24 cellular contexts compared by ENCODE assay signal in genomic region chr14:79473676-79474075, GRCh38.
DNase-seq lines count a peak whose midpoint lies in the region; ATAC-seq and TF ChIP-seq lines count a peak whose summit lies in the region.
"Had no signal": no experiment of that assay in that cellular context is flagged by ENCODE, and none has a peak within 500 bp of the region (broad histone marks: within the 10 kb centered on the region; RNA-seq: fewer than 3 reads in every experiment).

No MANE protein-coding gene starts in this region.

- H3K9me2 ChIP-seq in neural cell (ENCODE audit: insufficient read depth, low read length), result no peaks in the 10 kb centered on the region

- no peak overlapping the region for H3K4me2 ChIP-seq in neural cell (ENCODE audit: low read length)
- H3K4me2 ChIP-seq: BLaER1 treated with 17β-estradiol and CSF1 and Interleukin-3, amounts not matched to agents 10 nM and 100 nM had no signal

- H3K27me3 ChIP-seq in neural cell (ENCODE audit: insufficient read depth, low read depth, low read length), result no peaks in the 10 kb centered on the region
- H3K27me3 ChIP-seq: BLaER1 treated with 17β-estradiol and CSF1 and Interleukin-3, amounts not matched to agents 10 nM and 100 nM; SJSA1 had no signal

- no peaks in the 10 kb centered on the region for H4K20me1 ChIP-seq in neural cell (ENCODE audit: insufficient read depth)
- H4K20me1 ChIP-seq: BLaER1 treated with 17β-estradiol and CSF1 and Interleukin-3, amounts not matched to agents 10 nM and 100 nM had no signal

- H3K9me3 ChIP-seq in neural cell (ENCODE audit: low read length), result no peaks in the 10 kb centered on the region
- H3K9me3 ChIP-seq: BLaER1 treated with 17β-estradiol and CSF1 and Interleukin-3, amounts not matched to agents 10 nM and 100 nM; SJSA1 had no signal

- no peak overlapping the region for H3K27ac ChIP-seq in neural cell (ENCODE audit: low read length)
- H3K27ac ChIP-seq: BLaER1 treated with 17β-estradiol and CSF1 and Interleukin-3, amounts not matched to agents 10 nM and 100 nM; HL-60; SJSA1 had no signal

- H3K4me3 ChIP-seq in neural cell (ENCODE audit: low read length), result peak overlapping the region; percentile 20
- H3K4me3 ChIP-seq: BLaER1 treated with 17β-estradiol and CSF1 and Interleukin-3, amounts not matched to agents 10 nM and 100 nM; GM12878; SJSA1 had no signal

- DNase-seq in G401 (ENCODE audit: low spot score) (peak; percentile 86), NCI-H2227 treated with DMSO at 0.1 percent for 48 hours (lab: John Stamatoyannopoulos, UW) (peak; percentile 50), cerebellum (ENCODE audit: low spot score) (peak; percentile 51), SW 1271 (lab: John Stamatoyannopoulos, UW) (no peak)
- DNase-seq in activated effector memory CD4-positive, alpha-beta T cell treated with anti-CD3 and anti-CD28 coated beads, Interleukin-2, amount 50 U/mL, for 16 hours, result no peak
- DNase-seq: CD4-positive, alpha-beta T cell; DMS53; GDM1; Karpas-422; NCI-H1092; NCI-H1417 treated with DMSO at 0.1 percent for 48 hours; NCI-H1694 treated with DMSO at 0.1 percent for 48 hours; NCI-H2081; NCI-H526 treated with DMSO at 0.1 percent for 48 hours; Right ventricle myocardium superior; RPMI8226; T-cell had no signal

- H2AFZ ChIP-seq in neural cell (ENCODE audit: low read depth, low read length), result no peak overlapping the region

- no peaks in the 10 kb centered on the region for H3F3A ChIP-seq in neural cell (ENCODE audit: insufficient read depth, low read length, poor library complexity, severe bottlenecking)

- no peak for TF ChIP-seq RAD21 in neural cell (conservative IDR thresholded peaks at IDR 0.05)

- H3K36me3 ChIP-seq in neural cell (ENCODE audit: insufficient read depth, low read length), result peaks cover 3% of the 10 kb centered on the region
- H3K36me3 ChIP-seq: BLaER1 treated with 17β-estradiol and CSF1 and Interleukin-3, amounts not matched to agents 10 nM and 100 nM; SJSA1 had no signal

- ATAC-seq in GM21717 (IDR thresholded peaks at IDR 0.05; ENCODE audit: unreplicated experiment), result no peak
- ATAC-seq: GM12878, HCT116, T-cell had no signal

- no peak for TF ChIP-seq EP300 in neural cell (conservative IDR thresholded peaks at IDR 0.05; ENCODE audit: poor library complexity, severe bottlenecking)

- TF ChIP-seq CTCF in neural cell (IDR thresholded peaks at IDR 0.05; ENCODE audit: poor library complexity, severe bottlenecking), result no peak

- in situ Hi-C loops in G401 (cut with HindIII; ENCODE audit: low sequenced_read_pairs), result no loop called here

- H3K9ac ChIP-seq in neural cell (ENCODE audit: low read length), result no peak overlapping the region
- H3K9ac ChIP-seq: BLaER1 treated with 17β-estradiol and CSF1 and Interleukin-3, amounts not matched to agents 10 nM and 100 nM had no signal

- peaks cover 9% of the 10 kb centered on the region for H3K79me2 ChIP-seq in neural cell (replicated peaks; ENCODE audit: insufficient read depth, low read length)

TF ChIP-seq in neural cell, 6 proteins besides CTCF, POLR2A, EP300 and RAD21:
- no peak for TF ChIP-seq EZH2 (IDR thresholded peaks at IDR 0.05; ENCODE audit: borderline replicate concordance, insufficient read depth, low read length, poor library complexity, severe bottlenecking)
- TF ChIP-seq POLR2AphosphoS5 (IDR thresholded peaks at IDR 0.05), result no peak
- TF ChIP-seq SMC3 (conservative IDR thresholded peaks at IDR 0.05; ENCODE audit: poor library complexity), result no peak
- TF ChIP-seq MXI1 (conservative IDR thresholded peaks at IDR 0.05; ENCODE audit: poor library complexity, severe bottlenecking), result no peak
- TF ChIP-seq TAF1 (IDR thresholded peaks at IDR 0.05; ENCODE audit: low read depth), result no peak
- no peak for TF ChIP-seq REST (IDR thresholded peaks at IDR 0.05; ENCODE audit: borderline replicate concordance)

Comparison
In these comparisons a context has a peak if more than half of its experiments do, and no peak if none do; other contexts are left out.
1. DNase-seq: peak in G401 (single experiment), NCI-H2227 treated with DMSO at 0.1 percent for 48 hours (single experiment) and cerebellum (single experiment); none in SW 1271 (0 of 2) and activated effector memory CD4-positive, alpha-beta T cell treated with anti-CD3 and anti-CD28 coated beads, Interleukin-2, amount 50 U/mL, for 16 hours (single experiment).